In the genomic region with DNA sequence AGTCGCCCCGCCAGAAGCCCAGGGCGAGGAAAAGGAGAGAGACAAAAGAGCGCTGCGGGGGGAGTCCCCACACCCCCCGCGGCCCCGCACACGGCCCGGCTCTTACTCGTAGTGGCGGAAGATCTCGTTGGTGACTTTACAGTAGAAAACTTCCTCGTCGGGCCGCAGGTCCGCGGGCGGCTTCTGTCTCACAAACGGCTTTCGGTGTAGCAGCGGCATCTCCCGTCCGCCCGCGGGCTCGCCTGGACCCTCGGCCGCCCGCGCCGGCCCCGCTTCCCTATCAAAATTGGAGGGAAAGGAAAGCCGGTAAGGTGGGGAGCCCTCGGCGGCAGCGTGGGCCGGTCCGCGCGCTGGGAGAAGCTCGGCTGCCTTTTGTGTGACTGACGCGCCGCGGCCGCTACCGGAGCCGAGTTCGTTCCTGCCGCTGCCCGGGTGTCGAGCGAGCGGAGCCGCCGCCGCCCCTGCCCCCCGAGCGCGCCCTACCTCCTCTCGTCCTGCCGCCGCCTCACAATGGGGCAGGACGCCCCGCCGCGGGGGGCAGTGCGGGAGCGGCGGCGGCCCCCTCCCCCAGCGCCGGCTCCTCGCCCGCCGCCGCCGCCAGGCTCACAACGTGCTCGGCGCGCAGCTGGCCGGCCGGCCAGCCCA, we compare ENCODE assay signal across 8 cellular contexts. TPM values are rescaled to one million over a fixed set of nuclear protein-coding genes. Genes with fewer than 3 reads are reported as not detected.
A peak's percentile ranks its signal among the peaks of the same experiment; 100 is the strongest.
DNase-seq lines count a peak whose midpoint lies in the region; ATAC-seq, FAIRE-seq and TF ChIP-seq lines count a peak whose summit lies in the region.

No MANE protein-coding gene starts in this region.

- intact Hi-C loops in HepG2 (cut with micrococcal nuclease; ENCODE audit: unreplicated experiment), result loop anchor here (1.0 to 10.0 kb wide), 3 partner anchors 76 to 540 kb away; a partner anchor contains a TSS

- peak; percentile 46 to 52 (median 48) for DNase-seq in activated CD4-positive, CD25-positive, alpha-beta regulatory T cell (lab: John Stamatoyannopoulos, UW)
- DNase-seq in activated CD4-positive, CD25-positive, alpha-beta regulatory T cell treated with anti-CD3 and anti-CD28 coated beads, Interleukin-2, amount 50 U/mL, for 72 hours, result no peak
- DNase-seq in NCI-H146 treated with DMSO at 0.1 percent for 48 hours (lab: John Stamatoyannopoulos, UW; ENCODE audit: unreplicated experiment) (peak; percentile 9), coronary artery (ENCODE audit: low spot score) (peak; percentile 77), HepG2 (ENCODE audit: low spot score) (peak; percentile 65)
- DNase-seq in activated CD4-positive, alpha-beta T cell treated with anti-CD3 and anti-CD28 coated beads for 4 hours, result peak; percentile 43 to 62
- DNase-seq in stimulated activated CD4-positive, alpha-beta T cell treated with anti-CD3 and anti-CD28 coated beads, Interleukin-4, amount 100 ng/mL, for 48 hours (ENCODE audit: low read depth in 2 of 2), result peak; percentile 36 to 40

- ATAC-seq in HG02852 (IDR thresholded peaks at IDR 0.05; ENCODE audit: unreplicated experiment) (peak; percentile 31), HepG2 (peak; percentile 66)

- no peaks in the 10 kb centered on the region for H4K20me1 ChIP-seq in HepG2 (ENCODE audit: insufficient read depth, low read length)

- no peak for FAIRE-seq in HepG2 (lab: Jason Lieb, UNC)

- H3K36me3 ChIP-seq in HepG2 (replicated peaks in 1 of 2; ENCODE audit: control insufficient read depth in 1 of 2, insufficient read depth in 2 of 2, low read length in 2 of 2), result 0 out of 5 replicates have a peak, but pooled peaks cover 0 to 1% of the 10 kb centered on the region in 2 experiments

- H3K9me3 ChIP-seq in HepG2 (ENCODE audit: low read length), result no peaks in the 10 kb centered on the region

- no peak for TF ChIP-seq POLR2A in HepG2 (IDR thresholded peaks at IDR 0.05; ENCODE audit: insufficient read depth in 1 of 2, low read depth in 2 of 2, low read length in 2 of 2)

- TF ChIP-seq RAD21 in HepG2 (CRISPR knock-in tag; IDR thresholded peaks at IDR 0.05), result peak; percentile 42

- peaks cover 41% of the 10 kb centered on the region for H3K79me2 ChIP-seq in HepG2 (ENCODE audit: insufficient read depth, low read length)

- H3K9ac ChIP-seq in HepG2 (ENCODE audit: insufficient read depth, low read depth, low read length), result peak overlapping the region; percentile 92

- H3K27ac ChIP-seq in coronary artery (peak overlapping the region; percentile 99), HepG2 (ENCODE audit: extremely low read length, insufficient read depth, low read length) (peak overlapping the region; percentile 85)

- TSS peak; percentile 6 for BruUV-seq in HepG2 (replicated peaks; lab: Mats Ljungman, UMichigan)

- CTCF ChIA-PET in HepG2 (lab: Yijun Ruan, JAX; ENCODE audit: low intra/inter-chr PET ratio, low total read pairs), result no interaction called here

- H3K4me3 ChIP-seq in coronary artery, result peak overlapping the region; percentile 98
- H3K4me3 ChIP-seq in HepG2 (replicated peaks in 1 of 3; ENCODE audit: insufficient read depth in 1 of 3, low read depth in 2 of 3, low read length in 3 of 3), result peak overlapping the region; percentile 82 to 89 (median 87)

- H3K27me3 ChIP-seq in HepG2 (ENCODE audit: control insufficient read depth in 1 of 2, insufficient read depth in 2 of 2, low read length in 2 of 2), result no peaks in the 10 kb centered on the region; a peak in 1 of 5 replicates

- in situ Hi-C loops in HepG2 (cut with HindIII; ENCODE audit: extremely low pct_ligation_motif_present, low pct_unique_long_range_greater_than_20kb), result no loop called here

- peaks cover 39% of the 10 kb centered on the region for H3K4me1 ChIP-seq in HepG2 (ENCODE audit: insufficient read depth, low read length)

- TF ChIP-seq CTCF in coronary artery (IDR thresholded peaks at IDR 0.05) (peak; percentile 10), HepG2 (CRISPR knock-in tag; IDR thresholded peaks at IDR 0.05) (peak; percentile 48)

- TF ChIP-seq EP300 in HepG2 (IDR thresholded peaks at IDR 0.05; ENCODE audit: low read depth in 2 of 2, low read length in 2 of 2) (no peak), HepG2 (CRISPR knock-in tag; IDR thresholded peaks at IDR 0.05; ENCODE audit: borderline replicate concordance) (no peak)

- no peak overlapping the region for H2AFZ ChIP-seq in HepG2 (ENCODE audit: low read length)

- WGBS in HepG2 (ENCODE audit: low lambda C conversion rate), result 1% methylated on average over 45 of the region's 85 CpGs

- POLR2A ChIA-PET in HepG2 (lab: Yijun Ruan, JAX), result interaction anchor here (0.7 to 3.5 kb wide), 17 partner anchors 8 to 530 kb away, joined by 3 to 73 read pairs (median 4); a partner anchor contains a TSS

- H3K4me2 ChIP-seq in HepG2 (ENCODE audit: low read depth, low read length), result peak overlapping the region; percentile 88

TF ChIP-seq in HepG2, 621 proteins besides CTCF, POLR2A, EP300 and RAD21 (continues in another document):
- TF ChIP-seq ZFX (CRISPR knock-in tag; IDR thresholded peaks at IDR 0.05; ENCODE audit: low read depth) (no peak), MZF1 (CRISPR knock-in tag; IDR thresholded peaks at IDR 0.05; ENCODE audit: borderline replicate concordance) (0 out of 2 replicates have a peak, but pooled peaks have one; percentile 90), ZNF552 (CRISPR knock-in tag; IDR thresholded peaks at IDR 0.05; ENCODE audit: borderline replicate concordance) (peak; percentile 75; the same call in 1 of the 2 replicates), KAT8 (CRISPR knock-in tag; IDR thresholded peaks at IDR 0.05) (no peak; the same call in 1 of the 2 replicates)
- TF ChIP-seq, protein P1, sequence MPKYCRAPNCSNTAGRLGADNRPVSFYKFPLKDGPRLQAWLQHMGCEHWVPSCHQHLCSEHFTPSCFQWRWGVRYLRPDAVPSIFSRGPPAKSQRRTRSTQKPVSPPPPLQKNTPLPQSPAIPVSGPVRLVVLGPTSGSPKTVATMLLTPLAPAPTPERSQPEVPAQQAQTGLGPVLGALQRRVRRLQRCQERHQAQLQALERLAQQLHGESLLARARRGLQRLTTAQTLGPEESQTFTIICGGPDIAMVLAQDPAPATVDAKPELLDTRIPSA (CRISPR knock-in tag; IDR thresholded peaks at IDR 0.05; ENCODE audit: borderline replicate concordance), result no peak
- TF ChIP-seq, protein P2, sequence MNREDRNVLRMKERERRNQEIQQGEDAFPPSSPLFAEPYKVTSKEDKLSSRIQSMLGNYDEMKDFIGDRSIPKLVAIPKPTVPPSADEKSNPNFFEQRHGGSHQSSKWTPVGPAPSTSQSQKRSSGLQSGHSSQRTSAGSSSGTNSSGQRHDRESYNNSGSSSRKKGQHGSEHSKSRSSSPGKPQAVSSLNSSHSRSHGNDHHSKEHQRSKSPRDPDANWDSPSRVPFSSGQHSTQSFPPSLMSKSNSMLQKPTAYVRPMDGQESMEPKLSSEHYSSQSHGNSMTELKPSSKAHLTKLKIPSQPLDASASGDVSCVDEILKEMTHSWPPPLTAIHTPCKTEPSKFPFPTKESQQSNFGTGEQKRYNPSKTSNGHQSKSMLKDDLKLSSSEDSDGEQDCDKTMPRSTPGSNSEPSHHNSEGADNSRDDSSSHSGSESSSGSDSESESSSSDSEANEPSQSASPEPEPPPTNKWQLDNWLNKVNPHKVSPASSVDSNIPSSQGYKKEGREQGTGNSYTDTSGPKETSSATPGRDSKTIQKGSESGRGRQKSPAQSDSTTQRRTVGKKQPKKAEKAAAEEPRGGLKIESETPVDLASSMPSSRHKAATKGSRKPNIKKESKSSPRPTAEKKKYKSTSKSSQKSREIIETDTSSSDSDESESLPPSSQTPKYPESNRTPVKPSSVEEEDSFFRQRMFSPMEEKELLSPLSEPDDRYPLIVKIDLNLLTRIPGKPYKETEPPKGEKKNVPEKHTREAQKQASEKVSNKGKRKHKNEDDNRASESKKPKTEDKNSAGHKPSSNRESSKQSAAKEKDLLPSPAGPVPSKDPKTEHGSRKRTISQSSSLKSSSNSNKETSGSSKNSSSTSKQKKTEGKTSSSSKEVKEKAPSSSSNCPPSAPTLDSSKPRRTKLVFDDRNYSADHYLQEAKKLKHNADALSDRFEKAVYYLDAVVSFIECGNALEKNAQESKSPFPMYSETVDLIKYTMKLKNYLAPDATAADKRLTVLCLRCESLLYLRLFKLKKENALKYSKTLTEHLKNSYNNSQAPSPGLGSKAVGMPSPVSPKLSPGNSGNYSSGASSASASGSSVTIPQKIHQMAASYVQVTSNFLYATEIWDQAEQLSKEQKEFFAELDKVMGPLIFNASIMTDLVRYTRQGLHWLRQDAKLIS (CRISPR knock-in tag; IDR thresholded peaks at IDR 0.05), result no peak

RNA-seq across cellular contexts. Expression of a gene that starts 0.7 kb away (rescaled TPM):
- total RNA-seq in HepG2 (2016; rRNA removed; fragmentation: Illumina TruSeq; extraction: Trizol), result 56.8 and 68.3 TPM in 2 replicates
- total RNA-seq in HepG2 (2016; cell fraction: cytosol; rRNA removed; fragmentation: Illumina TruSeq; extraction: Trizol; ENCODE audit: low read depth), result 28.7 and 35.3 TPM in 2 replicates
- total RNA-seq in HepG2 (2016; cell fraction: insoluble cytoplasmic fraction; rRNA removed; fragmentation: Illumina TruSeq; extraction: Trizol), result 58.9 and 61.9 TPM in 2 replicates
- 19.4 and 21.0 TPM in 2 replicates for total RNA-seq in HepG2 (2016; cell fraction: membrane; rRNA removed; fragmentation: Illumina TruSeq; extraction: Trizol)
- 73.3 and 78.4 TPM in 2 replicates for total RNA-seq in HepG2 (2016; cell fraction: nucleus; rRNA removed; fragmentation: Illumina TruSeq; extraction: Trizol)
- polyA plus RNA-seq in HepG2 (2011; rRNA removed), result 19.6 and 20.9 TPM in 2 replicates
- 7.8 and 10.8 TPM in 2 replicates for polyA plus RNA-seq in HepG2 (2011; cell fraction: cytosol; rRNA removed)
- polyA plus RNA-seq in HepG2 (2011; cell fraction: nucleus; rRNA removed), result 12.0 and 19.4 TPM in 2 replicates
- 22.8 and 23.5 TPM in 2 replicates for polyA plus RNA-seq in HepG2 (2012)
- 2.0 and 3.4 TPM in 2 replicates for polyA plus RNA-seq in HepG2 (2016; cell fraction: cytosol; fragmentation: Illumina TruSeq; extraction: Trizol; ENCODE audit: low read depth)
- 65.0 and 66.5 TPM in 2 replicates for polyA plus RNA-seq in HepG2 (2016; cell fraction: insoluble cytoplasmic fraction; fragmentation: Illumina TruSeq; extraction: Trizol; ENCODE audit: low read depth)
- 7.0 and 8.4 TPM in 2 replicates for polyA plus RNA-seq in HepG2 (2016; cell fraction: membrane; fragmentation: Illumina TruSeq; extraction: Trizol; ENCODE audit: low read depth)
- 98.4 and 105 TPM in 2 replicates for polyA plus RNA-seq in HepG2 (2016; cell fraction: nucleus; fragmentation: Illumina TruSeq; extraction: Trizol; ENCODE audit: insufficient read depth, low read depth)
- polyA minus RNA-seq in HepG2 (2011; rRNA and poly(A)+ RNA removed; ENCODE audit: low replicate concordance), result 6.4 and 17.7 TPM in 2 replicates
- polyA minus RNA-seq in HepG2 (2011; cell fraction: cytosol; rRNA and poly(A)+ RNA removed), result 11.4 and 22.6 TPM in 2 replicates
- 38.0 and 45.3 TPM in 2 replicates for polyA minus RNA-seq in HepG2 (2011; cell fraction: nucleus; rRNA and poly(A)+ RNA removed)
